ENCODE assay signal across 11 cellular contexts in the genomic region with DNA sequence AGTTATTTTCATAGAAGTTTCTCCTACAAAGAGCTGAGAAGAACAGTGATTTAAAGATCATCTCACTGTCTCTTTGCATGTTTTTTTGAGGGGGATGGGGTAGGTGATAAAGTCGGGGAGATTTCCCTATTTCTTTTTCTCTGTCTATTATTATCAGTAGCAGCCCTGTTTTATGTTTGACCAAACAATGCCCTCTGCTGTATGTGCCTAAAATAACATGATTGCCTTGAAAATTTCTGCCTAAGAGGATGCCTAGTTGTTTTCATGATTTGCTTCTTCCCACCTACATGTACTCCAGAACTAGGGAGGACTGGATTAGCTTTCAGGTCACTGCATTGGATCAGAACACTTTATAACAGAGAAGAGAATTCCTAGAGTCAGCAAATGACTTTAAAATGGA.
A peak's percentile ranks its signal among the peaks of the same experiment; 100 is the strongest.
DNase-seq lines count a peak whose midpoint lies in the region; ATAC-seq, FAIRE-seq and TF ChIP-seq lines count a peak whose summit lies in the region.
"Had no signal": no experiment of that assay in that cellular context is flagged by ENCODE, and none has a peak within 500 bp of the region (broad histone marks: within the 10 kb centered on the region; RNA-seq: fewer than 3 reads in every experiment).

No MANE protein-coding gene starts in this region.

- TF ChIP-seq POLR2A in GM12892 (IDR thresholded peaks at IDR 0.05; ENCODE audit: low read depth, low read length), result no peak
- no peak for TF ChIP-seq POLR2A in GM12878 (IDR thresholded peaks at IDR 0.05; ENCODE audit: low read depth, low read length)

- H3K9ac ChIP-seq in GM12878 (ENCODE audit: control insufficient read depth, insufficient read depth, low read length), result no peak overlapping the region

- RAD21 ChIA-PET in GM12878 (lab: Charles Lee; ENCODE audit: unreplicated experiment), result interaction anchor here (1.0 kb wide), 1 partner anchor 165 kb away, joined by 4 read pairs; no protein-coding TSS in a partner anchor

- peak; percentile 77 for FAIRE-seq in GM12892 (lab: Jason Lieb, UNC)
- no peak for FAIRE-seq in GM12878 (lab: Jason Lieb, UNC)

- in situ Hi-C loops in GM12878 (cut with MboI), result no loop called here

- H3K79me2 ChIP-seq in GM12878 (ENCODE audit: control insufficient read depth, insufficient read depth, low read length), result no peaks in the 10 kb centered on the region

- H3K9me3 ChIP-seq in GM12878 (replicated peaks; ENCODE audit: control insufficient read depth, insufficient read depth, low read length), result no peaks in the 10 kb centered on the region
- H3K9me3 ChIP-seq: psoas muscle had no signal

- no peaks in the 10 kb centered on the region for H3K27me3 ChIP-seq in GM12878 (replicated peaks in 1 of 2; ENCODE audit: control insufficient read depth in 2 of 2, insufficient read depth in 2 of 2, low read length in 1 of 2)
- H3K27me3 ChIP-seq: heart left ventricle had no signal

- no peak overlapping the region for H3K4me2 ChIP-seq in GM12878 (ENCODE audit: control insufficient read depth, insufficient read depth)

- no peak overlapping the region for H3K4me3 ChIP-seq in GM12878
- H3K4me3 ChIP-seq: heart left ventricle, psoas muscle had no signal

- no peak overlapping the region for H3K27ac ChIP-seq in GM12878 (ENCODE audit: control insufficient read depth, insufficient read depth)
- H3K27ac ChIP-seq: heart left ventricle, psoas muscle had no signal

- no peak overlapping the region for H3K4me3 Mint-ChIP-seq in neural crest cell
- H3K4me3 Mint-ChIP-seq in activated naive CD8-positive, alpha-beta T cell treated with anti-CD3 and anti-CD28 coated beads for 36 hours, result no peak overlapping the region
- H3K4me3 Mint-ChIP-seq: activated B cell treated with CpG ODN at 0.5 μM for 24 hours had no signal

- BruUV-seq in GM12878 (replicated peaks; lab: Mats Ljungman, UMichigan), result no TSS peak

- H3K27me3 Mint-ChIP-seq in neural crest cell (ENCODE audit: low read depth), result no peaks in the 10 kb centered on the region
- H3K27me3 Mint-ChIP-seq in activated naive CD8-positive, alpha-beta T cell treated with anti-CD3 and anti-CD28 coated beads for 36 hours, result no peaks in the 10 kb centered on the region
- H3K27me3 Mint-ChIP-seq: activated B cell treated with CpG ODN at 0.5 μM for 24 hours had no signal

- TF ChIP-seq CTCF in GM12878 (IDR thresholded peaks at IDR 0.05 in 2 of 3, conservative IDR thresholded peaks at IDR 0.05 in 1 of 3; ENCODE audit: control insufficient read depth in 2 of 3, extremely low read depth in 1 of 3, insufficient read depth in 1 of 3, low read depth in 3 of 3, low read length in 3 of 3) (peak; percentile 19 to 51 (median 19); a peak in 3 of 6 replicates), neural crest cell (conservative IDR thresholded peaks at IDR 0.05) (peak; percentile 68)

- H3K4me1 ChIP-seq in GM12878 (ENCODE audit: control insufficient read depth, insufficient read depth, low read length), result no peaks in the 10 kb centered on the region
- H3K4me1 ChIP-seq: heart left ventricle, psoas muscle had no signal

- peak; percentile 55; the same call in 2 of the 3 replicates for ATAC-seq in GM12878
- ATAC-seq in HG03432 (IDR thresholded peaks at IDR 0.05; ENCODE audit: unreplicated experiment), result no peak
- no peak for ATAC-seq in GM18517 (IDR thresholded peaks at IDR 0.05; ENCODE audit: unreplicated experiment)
- ATAC-seq: heart left ventricle, psoas muscle had no signal

- no peak overlapping the region for H2AFZ ChIP-seq in GM12878 (ENCODE audit: control insufficient read depth, low read depth, low read length)

- no peaks in the 10 kb centered on the region for H3K36me3 ChIP-seq in GM12878 (ENCODE audit: control insufficient read depth in 2 of 2, insufficient read depth in 2 of 2, low read length in 1 of 2)
- H3K36me3 ChIP-seq: heart left ventricle had no signal

- CTCF ChIA-PET in GM12878 (lab: Yijun Ruan, JAX), result interaction anchor here (3.1 kb wide), 1 partner anchor 165 kb away, joined by 20 read pairs; no protein-coding TSS in a partner anchor

- no peaks in the 10 kb centered on the region for H3K36me3 Mint-ChIP-seq in neural crest cell (ENCODE audit: low read depth)
- no peaks in the 10 kb centered on the region for H3K36me3 Mint-ChIP-seq in activated naive CD8-positive, alpha-beta T cell treated with anti-CD3 and anti-CD28 coated beads for 36 hours

- H4K20me1 ChIP-seq in GM12878 (ENCODE audit: control insufficient read depth, insufficient read depth), result no peaks in the 10 kb centered on the region

- intact Hi-C loops in GM12878 (cut with micrococcal nuclease; ENCODE audit: unreplicated experiment), result no loop called here

- no peak for DNase-seq in GM12892 (ENCODE audit: insufficient read length)
- peak; percentile 7 for DNase-seq in NCI-H1048 (lab: John Stamatoyannopoulos, UW)
- DNase-seq in GM12878 (ENCODE audit: low read depth, low spot score), result no peak
- no peak for DNase-seq in neural crest cell (ENCODE audit: low read depth, low spot score)
- no peak for DNase-seq in NCI-H774 (lab: John Stamatoyannopoulos, UW)
- DNase-seq in activated naive CD8-positive, alpha-beta T cell treated with anti-CD3 and anti-CD28 coated beads for 36 hours, result no peak
- DNase-seq: activated B cell treated with CpG ODN at 0.5 μM for 24 hours, heart left ventricle, psoas muscle had no signal

- POLR2A ChIA-PET in GM12878 (lab: Charles Lee), result no interaction called here

- H3K4me1 Mint-ChIP-seq in neural crest cell, result peaks cover 12% of the 10 kb centered on the region
- H3K4me1 Mint-ChIP-seq in activated naive CD8-positive, alpha-beta T cell treated with anti-CD3 and anti-CD28 coated beads for 36 hours, result no peaks in the 10 kb centered on the region
- H3K4me1 Mint-ChIP-seq: activated B cell treated with CpG ODN at 0.5 μM for 24 hours had no signal

- no peak for TF ChIP-seq EP300 in GM12878 (IDR thresholded peaks at IDR 0.05; ENCODE audit: borderline replicate concordance in 1 of 2, control insufficient read depth in 1 of 2, low read depth in 2 of 2, low read length in 2 of 2)

- SMC1A ChIA-PET in GM12878 (lab: Charles Lee; ENCODE audit: uncharacterized antibody, unreplicated experiment), result interaction anchor here (1.7 kb wide), 1 partner anchor 164 kb away, joined by 9 read pairs; no protein-coding TSS in a partner anchor

- peak; percentile 22; the same call in 1 of the 2 replicates for TF ChIP-seq RAD21 in GM12878 (IDR thresholded peaks at IDR 0.05; ENCODE audit: insufficient read depth, low read depth, low read length)

- peaks cover 2% of the 10 kb centered on the region for H3K9me3 Mint-ChIP-seq in neural crest cell
- peaks cover 7% of the 10 kb centered on the region for H3K9me3 Mint-ChIP-seq in activated naive CD8-positive, alpha-beta T cell treated with anti-CD3 and anti-CD28 coated beads for 36 hours

- 0% methylated on average over 1 of the region's 1 CpG for WGBS in GM12878 (ENCODE audit: insufficient coverage, insufficient replicate concordance, low lambda C conversion rate, missing lambda C conversion rate)

- H3K27ac Mint-ChIP-seq in neural crest cell (ENCODE audit: unreplicated experiment), result no peak overlapping the region
- no peak overlapping the region for H3K27ac Mint-ChIP-seq in activated naive CD8-positive, alpha-beta T cell treated with anti-CD3 and anti-CD28 coated beads for 36 hours
- H3K27ac Mint-ChIP-seq: activated B cell treated with CpG ODN at 0.5 μM for 24 hours had no signal

TF ChIP-seq in GM12878, 131 proteins besides CTCF, POLR2A, EP300 and RAD21:
- TF ChIP-seq SMC3 (IDR thresholded peaks at IDR 0.05; ENCODE audit: borderline replicate concordance, low read length) (peak; percentile 37; the same call in 1 of the 2 replicates), TCF3 (IDR thresholded peaks at IDR 0.05; ENCODE audit: borderline replicate concordance, insufficient read depth, low read depth, low read length) (no peak)
